In the genomic region with DNA sequence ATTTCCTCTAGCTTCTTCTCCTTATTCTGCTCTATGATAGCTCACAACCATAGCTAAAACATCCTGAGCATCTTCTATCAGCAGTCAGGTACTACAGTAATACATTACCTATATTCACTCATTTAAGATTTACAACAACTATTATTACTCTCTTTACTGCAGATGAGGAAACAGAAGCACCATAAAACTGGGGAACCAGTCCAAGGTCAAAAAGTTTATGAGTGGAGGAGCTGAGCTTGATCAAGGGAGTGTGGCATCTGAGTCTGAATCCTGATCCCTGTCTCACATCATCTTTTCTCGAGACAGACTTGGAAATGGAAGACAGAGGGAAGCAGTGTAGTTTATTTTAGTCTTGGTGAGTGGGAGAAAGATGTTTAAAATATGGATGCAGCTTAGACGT, we compare ENCODE assay signal across 1 cellular context.
TF ChIP-seq lines count a peak whose summit lies in the region.

No MANE protein-coding gene starts in this region.

TF ChIP-seq in GM23338, 12 proteins besides CTCF, POLR2A, EP300 and RAD21:
- TF ChIP-seq, protein P1, sequence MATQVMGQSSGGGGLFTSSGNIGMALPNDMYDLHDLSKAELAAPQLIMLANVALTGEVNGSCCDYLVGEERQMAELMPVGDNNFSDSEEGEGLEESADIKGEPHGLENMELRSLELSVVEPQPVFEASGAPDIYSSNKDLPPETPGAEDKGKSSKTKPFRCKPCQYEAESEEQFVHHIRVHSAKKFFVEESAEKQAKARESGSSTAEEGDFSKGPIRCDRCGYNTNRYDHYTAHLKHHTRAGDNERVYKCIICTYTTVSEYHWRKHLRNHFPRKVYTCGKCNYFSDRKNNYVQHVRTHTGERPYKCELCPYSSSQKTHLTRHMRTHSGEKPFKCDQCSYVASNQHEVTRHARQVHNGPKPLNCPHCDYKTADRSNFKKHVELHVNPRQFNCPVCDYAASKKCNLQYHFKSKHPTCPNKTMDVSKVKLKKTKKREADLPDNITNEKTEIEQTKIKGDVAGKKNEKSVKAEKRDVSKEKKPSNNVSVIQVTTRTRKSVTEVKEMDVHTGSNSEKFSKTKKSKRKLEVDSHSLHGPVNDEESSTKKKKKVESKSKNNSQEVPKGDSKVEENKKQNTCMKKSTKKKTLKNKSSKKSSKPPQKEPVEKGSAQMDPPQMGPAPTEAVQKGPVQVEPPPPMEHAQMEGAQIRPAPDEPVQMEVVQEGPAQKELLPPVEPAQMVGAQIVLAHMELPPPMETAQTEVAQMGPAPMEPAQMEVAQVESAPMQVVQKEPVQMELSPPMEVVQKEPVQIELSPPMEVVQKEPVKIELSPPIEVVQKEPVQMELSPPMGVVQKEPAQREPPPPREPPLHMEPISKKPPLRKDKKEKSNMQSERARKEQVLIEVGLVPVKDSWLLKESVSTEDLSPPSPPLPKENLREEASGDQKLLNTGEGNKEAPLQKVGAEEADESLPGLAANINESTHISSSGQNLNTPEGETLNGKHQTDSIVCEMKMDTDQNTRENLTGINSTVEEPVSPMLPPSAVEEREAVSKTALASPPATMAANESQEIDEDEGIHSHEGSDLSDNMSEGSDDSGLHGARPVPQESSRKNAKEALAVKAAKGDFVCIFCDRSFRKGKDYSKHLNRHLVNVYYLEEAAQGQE (IDR thresholded peaks at IDR 0.05; ENCODE audit: unreplicated experiment), result no peak
- no peak for TF ChIP-seq CREB1 (CRISPR knock-in tag; IDR thresholded peaks at IDR 0.05; ENCODE audit: low read depth)
